ENCODE assay signal across 17 cellular contexts in genomic region chr6:120894077-120894476, GRCh38.
DNase-seq lines count a peak whose midpoint lies in the region; ATAC-seq and TF ChIP-seq lines count a peak whose summit lies in the region.
"Had no signal": no experiment of that assay in that cellular context is flagged by ENCODE, and none has a peak within 500 bp of the region (broad histone marks: within the 10 kb centered on the region; RNA-seq: fewer than 3 reads in every experiment).

No MANE protein-coding gene starts in this region.

- H3K9me3 ChIP-seq in SJCRH30 (replicated peaks), result no peaks in the 10 kb centered on the region
- peaks cover 0 to 31% (median 0%) of the 10 kb centered on the region in 4 donors for H3K9me3 ChIP-seq in tibial nerve

- H3K4me3 ChIP-seq in SJCRH30 (no peak overlapping the region), tibial nerve (no peak overlapping the region)

- H3K36me3 ChIP-seq in SJCRH30 (no peaks in the 10 kb centered on the region), tibial nerve (no peaks in the 10 kb centered on the region)

- ATAC-seq in GM18511 (IDR thresholded peaks at IDR 0.05; ENCODE audit: unreplicated experiment) (peak; percentile 91), GM19463 (IDR thresholded peaks at IDR 0.05; ENCODE audit: unreplicated experiment) (peak; percentile 86), HG02938 (IDR thresholded peaks at IDR 0.05; ENCODE audit: unreplicated experiment) (peak; percentile 97), HG03571 (IDR thresholded peaks at IDR 0.05; ENCODE audit: unreplicated experiment) (peak; percentile 92)
- ATAC-seq: stimulated activated naive CD8-positive, alpha-beta T cell treated with anti-CD3 and anti-CD28 coated beads, Interleukin-15, Interleukin-2, amounts not matched to agents 100 U/mL and 50 U/mL, for 24 hours had no signal

- H3K4me1 ChIP-seq in SJCRH30 (no peaks in the 10 kb centered on the region), tibial nerve (no peaks in the 10 kb centered on the region)

- DNase-seq in SJCRH30, result no peak
- no peak for DNase-seq in NCI-H2029 (lab: John Stamatoyannopoulos, UW)
- no peak for DNase-seq in tibial nerve (ENCODE audit: low spot score in 2 of 2)
- DNase-seq in NK-92 (lab: John Stamatoyannopoulos, UW; ENCODE audit: unreplicated experiment), result no peak
- DNase-seq: amniotic stem cell; DMS79; effector memory CD4-positive, alpha-beta T cell; islet precursor cell; mesendoderm; NCI-H1694; NCI-H510A; retina; stimulated activated naive CD8-positive, alpha-beta T cell treated with anti-CD3 and anti-CD28 coated beads, Interleukin-15, Interleukin-2, amounts not matched to agents 100 U/mL and 50 U/mL, for 24 hours had no signal

- TF ChIP-seq CTCF in tibial nerve (IDR thresholded peaks at IDR 0.05), result no peak

- TF ChIP-seq EP300 in tibial nerve (IDR thresholded peaks at IDR 0.05), result no peak

- 67 to 73% methylated on average over 1 of the region's 1 CpG for WGBS in tibial nerve, 2 donors

- H3K27me3 ChIP-seq in SJCRH30 (no peaks in the 10 kb centered on the region), tibial nerve (no peaks in the 10 kb centered on the region)

- H3K27ac ChIP-seq in SJCRH30 (no peak overlapping the region), tibial nerve (no peak overlapping the region)

- TF ChIP-seq POLR2A in tibial nerve (IDR thresholded peaks at IDR 0.05), result no peak
